14 cellular contexts compared by ENCODE assay signal in the genomic region with DNA sequence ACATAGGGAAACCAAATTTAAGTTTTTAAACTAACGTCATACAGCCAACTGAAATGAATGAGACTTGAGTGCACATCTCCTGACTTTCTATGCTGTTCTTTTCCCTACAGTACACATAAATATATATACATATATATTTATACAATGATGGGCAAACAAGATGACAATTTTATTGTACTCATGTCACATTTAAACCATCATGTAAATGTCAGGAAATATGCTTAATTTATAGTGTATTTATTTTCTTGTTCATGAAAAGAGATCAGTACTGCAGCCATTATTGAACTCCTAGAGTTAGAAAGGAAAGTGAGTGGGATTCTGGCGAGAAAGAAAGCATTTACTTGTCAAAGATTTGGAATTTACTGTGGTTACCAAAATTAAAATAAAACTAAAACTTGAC.
DNase-seq lines count a peak whose midpoint lies in the region; ATAC-seq, FAIRE-seq and TF ChIP-seq lines count a peak whose summit lies in the region.
"Had no signal": no experiment of that assay in that cellular context is flagged by ENCODE, and none has a peak within 500 bp of the region (broad histone marks: within the 10 kb centered on the region; RNA-seq: fewer than 3 reads in every experiment).

No MANE protein-coding gene starts in this region.

- FAIRE-seq in endometrium (lab: Jason Lieb, UNC), result peak; percentile 26

- no peak for TF ChIP-seq POLR2A in tibial nerve (IDR thresholded peaks at IDR 0.05)

- TF ChIP-seq EP300 in tibial nerve (IDR thresholded peaks at IDR 0.05), result no peak

- H3K36me3 ChIP-seq in muscle layer of duodenum (ENCODE audit: control insufficient read depth in 1 of 2, insufficient read depth in 2 of 2, low read length in 2 of 2), result no peaks in the 10 kb centered on the region
- H3K36me3 ChIP-seq in tibial nerve, result no peaks in the 10 kb centered on the region

- H3K9me3 ChIP-seq in muscle layer of duodenum (ENCODE audit: control insufficient read depth in 1 of 2, low read length in 2 of 2), result no peaks in the 10 kb centered on the region
- H3K9me3 ChIP-seq in tibial nerve, result no peaks in the 10 kb centered on the region

- H3K27me3 ChIP-seq in muscle layer of duodenum (ENCODE audit: low read depth, low read length) (no peaks in the 10 kb centered on the region), tibial nerve (no peaks in the 10 kb centered on the region)

- CTCF ChIA-PET in GM10248 (lab: Yijun Ruan, JAX), result no interaction called here

- TF ChIP-seq CTCF in HFFc6 (IDR thresholded peaks at IDR 0.05) (no peak), tibial nerve (IDR thresholded peaks at IDR 0.05) (no peak), GM10248 (IDR thresholded peaks at IDR 0.05; ENCODE audit: control extremely low read depth, extremely low read depth, low read depth, missing control alignments) (no peak)

- peaks cover 23% of the 10 kb centered on the region for H3K36me3 Mint-ChIP-seq in HFFc6 (ENCODE audit: low read depth)

- POLR2A ChIA-PET in GM10248 (lab: Yijun Ruan, JAX), result no interaction called here

- no peak for ATAC-seq in HG03342 (IDR thresholded peaks at IDR 0.05; ENCODE audit: unreplicated experiment)

- 44 to 49% methylated on average over 2 of the region's 2 CpGs for WGBS in tibial nerve, 2 donors

- H3K4me1 Mint-ChIP-seq in HFFc6 (ENCODE audit: low read depth), result peaks cover 17% of the 10 kb centered on the region

- H3K4me1 ChIP-seq in muscle layer of duodenum (ENCODE audit: control insufficient read depth in 1 of 2, insufficient read depth in 2 of 2, low read length in 2 of 2) (peaks cover 4 to 19% of the 10 kb centered on the region in 2 donors), tibial nerve (peaks cover 0 to 29% (median 0%) of the 10 kb centered on the region in 4 donors)

- peak overlapping the region in 1 of 2 donors; percentile 13 for H3K4me3 ChIP-seq in muscle layer of duodenum (ENCODE audit: low read depth in 1 of 2, low read length in 2 of 2)
- peak overlapping the region in 1 of 4 donors; percentile 36 for H3K4me3 ChIP-seq in tibial nerve

- peak overlapping the region; percentile 69 for H3K4me3 Mint-ChIP-seq in HFFc6

- H3K27ac Mint-ChIP-seq in HFFc6, result peak overlapping the region; percentile 64

- no peaks in the 10 kb centered on the region for H3K9me3 Mint-ChIP-seq in HFFc6

- peaks cover 2% of the 10 kb centered on the region for H3K27me3 Mint-ChIP-seq in HFFc6 (ENCODE audit: insufficient read depth)

- H3K27ac ChIP-seq in muscle layer of duodenum (ENCODE audit: low read length) (peak overlapping the region; percentile 74), tibial nerve (peak overlapping the region in 3 of 4 donors; percentile 0 to 61 (median 8))

- DNase-seq in HFFc6 (no peak), tibial nerve (ENCODE audit: low spot score in 2 of 2) (no peak), GM10248 (ENCODE audit: extremely low spot score) (no peak), islet precursor cell (no peak)
- DNase-seq in central memory CD4-positive, alpha-beta T cell, result no peak
- DNase-seq: activated effector memory CD4-positive, alpha-beta T cell treated with anti-CD3 and anti-CD28 coated beads, Interleukin-2, amount 50 U/mL, for 16 hours; C1 segment of cervical spinal cord; dermis blood vessel endothelial cell; NCI-H1694; NCI-H524; stimulated activated CD4-positive, alpha-beta T cell treated with anti-CD3 and anti-CD28 coated beads, Interleukin-4, amount 100 ng/mL, for 1 hour had no signal
